ENCODE assay signal across 2 cellular contexts in genomic region chr1:110355321-110355720, GRCh38.
TF ChIP-seq lines count a peak whose summit lies in the region.

No MANE protein-coding gene starts in this region.

TF ChIP-seq in HepG2, 621 proteins besides CTCF, POLR2A, EP300 and RAD21:
- TF ChIP-seq BCL6 (CRISPR knock-in tag; IDR thresholded peaks at IDR 0.05) (peak; percentile 38; the same call in 1 of the 2 replicates), ZNF619 (CRISPR knock-in tag; IDR thresholded peaks at IDR 0.05) (no peak)

TF ChIP-seq in GM12891, 5 proteins besides CTCF, POLR2A, EP300 and RAD21:
- TF ChIP-seq PAX5 (IDR thresholded peaks at IDR 0.05; ENCODE audit: insufficient read depth, low read length, severe bottlenecking) (no peak), POLR2AphosphoS5 (IDR thresholded peaks at IDR 0.05; ENCODE audit: low read depth, low read length) (no peak), POU2F2 (IDR thresholded peaks at IDR 0.05; ENCODE audit: low read depth, low read length) (no peak), TAF1 (IDR thresholded peaks at IDR 0.05; ENCODE audit: low read depth, low read length) (no peak), SPI1 (IDR thresholded peaks at IDR 0.05; ENCODE audit: low read depth, low read length) (no peak)
